Comparison of ENCODE assay signal across 17 cellular contexts in genomic region chrX:71221145-71221544, GRCh38. TPM values are rescaled to one million over a fixed set of nuclear protein-coding genes. Genes with fewer than 3 reads are reported as not detected.
A peak's percentile ranks its signal among the peaks of the same experiment; 100 is the strongest.
DNase-seq lines count a peak whose midpoint lies in the region; ATAC-seq and TF ChIP-seq lines count a peak whose summit lies in the region.
"Had no signal": no experiment of that assay in that cellular context is flagged by ENCODE, and none has a peak within 500 bp of the region (broad histone marks: within the 10 kb centered on the region; RNA-seq: fewer than 3 reads in every experiment).

No MANE protein-coding gene starts in this region.

- peaks cover 3 to 6% (median 4%) of the 10 kb centered on the region in 3 donors for H3K4me1 Mint-ChIP-seq in T-cell
- H3K4me1 Mint-ChIP-seq: B cell had no signal

- no peak overlapping the region for H3K27ac Mint-ChIP-seq in T-cell
- H3K27ac Mint-ChIP-seq: B cell; CD4-positive, CD25-positive, alpha-beta regulatory T cell; CD8-positive, alpha-beta T cell had no signal

- H3K4me3 ChIP-seq in HEK293 (ENCODE audit: low read depth, low read length): no peak overlapping the region
- H3K4me3 ChIP-seq in right atrium auricular region: no peak overlapping the region
- H3K4me3 ChIP-seq: BLaER1, HAP-1 had no signal

- H3K27me3 ChIP-seq in layer of hippocampus (ENCODE audit: control insufficient read depth, insufficient read depth, low read length) (no peaks in the 10 kb centered on the region), right atrium auricular region (no peaks in the 10 kb centered on the region)

- no peaks in the 10 kb centered on the region; a peak in 1 of 3 replicates for H3K36me3 ChIP-seq in HEK293 (ENCODE audit: control insufficient read depth in 2 of 2, insufficient read depth in 1 of 2, low read length in 2 of 2)
- no peaks in the 10 kb centered on the region for H3K36me3 ChIP-seq in right atrium auricular region
- H3K36me3 ChIP-seq: BLaER1, HAP-1 had no signal

- no peak overlapping the region for H3K4me3 Mint-ChIP-seq in T-cell
- H3K4me3 Mint-ChIP-seq: B cell; CD4-positive, CD25-positive, alpha-beta regulatory T cell; CD8-positive, alpha-beta T cell had no signal

- H3K36me3 Mint-ChIP-seq in T-cell: no peaks in the 10 kb centered on the region
- H3K36me3 Mint-ChIP-seq: CD4-positive, CD25-positive, alpha-beta regulatory T cell; CD8-positive, alpha-beta T cell had no signal

- H3K27ac ChIP-seq in HEK293 (ENCODE audit: extremely low read depth, low read depth, low read length): no peak overlapping the region
- peak overlapping the region; percentile 87 for H3K27ac ChIP-seq in caudate nucleus (ENCODE audit: low read depth, low read length)
- peak overlapping the region; percentile 40 for H3K27ac ChIP-seq in layer of hippocampus (ENCODE audit: low read depth, low read length)
- H3K27ac ChIP-seq in RWPE1: no peak overlapping the region
- no peak overlapping the region for H3K27ac ChIP-seq in right atrium auricular region
- H3K27ac ChIP-seq: BLaER1, C4-2B had no signal

- DNase-seq in caudate nucleus (lab: John Stamatoyannopoulos, UW): no peak
- no peak for DNase-seq in RWPE1 (ENCODE audit: low spot score)
- no peak for DNase-seq in right atrium auricular region (ENCODE audit: low spot score)
- DNase-seq in T-cell: no peak
- DNase-seq: Caco-2; CD4-positive, CD25-positive, alpha-beta regulatory T cell; CD8-positive, alpha-beta T cell; DMS153; DND-41; GOT3 had no signal

- no peaks in the 10 kb centered on the region for H3K9me3 Mint-ChIP-seq in T-cell
- H3K9me3 Mint-ChIP-seq: CD4-positive, CD25-positive, alpha-beta regulatory T cell; CD8-positive, alpha-beta T cell had no signal

- CTCF ChIA-PET in HEK293 (lab: Yijun Ruan, JAX) (no interaction called here), RWPE1 (lab: Yijun Ruan, JAX) (interaction anchor here (0.6 kb wide), 1 partner anchor 60 kb away, joined by 8 read pairs; no protein-coding TSS in a partner anchor), T-cell (lab: Charles Lee) (interaction anchor here in 1 of 2 donors (0.6 kb wide), 1 partner anchor 485 kb away, joined by 4 read pairs; no protein-coding TSS in a partner anchor)

- peaks cover 3 to 25% of the 10 kb centered on the region in 2 donors for H3K27me3 Mint-ChIP-seq in T-cell
- H3K27me3 Mint-ChIP-seq: B cell; CD4-positive, CD25-positive, alpha-beta regulatory T cell had no signal

- no peak for ATAC-seq in T-cell (replicated peaks in 1 of 4)
- ATAC-seq: CD8-positive, alpha-beta T cell had no signal

- TF ChIP-seq CTCF in HEK293 (tag by site-specific recombination; IDR thresholded peaks at IDR 0.05) (no peak), RWPE1 (conservative IDR thresholded peaks at IDR 0.05; ENCODE audit: low read depth) (no peak), right atrium auricular region (IDR thresholded peaks at IDR 0.05) (no peak)

- POLR2A ChIA-PET in HEK293 (lab: Yijun Ruan, JAX): no interaction called here
- POLR2A ChIA-PET in RWPE1 (lab: Yijun Ruan, JAX; ENCODE audit: low non-redundant PET): no interaction called here
- POLR2A ChIA-PET in T-cell (lab: Charles Lee): no interaction called here

- H3K9me3 ChIP-seq in HEK293 (ENCODE audit: control insufficient read depth, insufficient read depth, low read depth, low read length) (no peaks in the 10 kb centered on the region), right atrium auricular region (no peaks in the 10 kb centered on the region)
- H3K9me3 ChIP-seq: BLaER1, Caco-2, HAP-1 had no signal

- H3K4me1 ChIP-seq in HEK293 (ENCODE audit: control insufficient read depth, insufficient read depth, low read length) (no peaks in the 10 kb centered on the region), right atrium auricular region (no peaks in the 10 kb centered on the region)

TF ChIP-seq in HEK293, 187 proteins besides CTCF, POLR2A, EP300 and RAD21 (continues in another document):
- no peak for TF ChIP-seq ZNF449 (tag by site-specific recombination; IDR thresholded peaks at IDR 0.05)
- peak; percentile 17; the same call in 1 of the 2 replicates for TF ChIP-seq ZBTB1 (tag by site-specific recombination; IDR thresholded peaks at IDR 0.05)
- no peak for TF ChIP-seq BCL11A (tag by site-specific recombination; IDR thresholded peaks at IDR 0.05; ENCODE audit: low read depth)
- TF ChIP-seq, protein P1, sequence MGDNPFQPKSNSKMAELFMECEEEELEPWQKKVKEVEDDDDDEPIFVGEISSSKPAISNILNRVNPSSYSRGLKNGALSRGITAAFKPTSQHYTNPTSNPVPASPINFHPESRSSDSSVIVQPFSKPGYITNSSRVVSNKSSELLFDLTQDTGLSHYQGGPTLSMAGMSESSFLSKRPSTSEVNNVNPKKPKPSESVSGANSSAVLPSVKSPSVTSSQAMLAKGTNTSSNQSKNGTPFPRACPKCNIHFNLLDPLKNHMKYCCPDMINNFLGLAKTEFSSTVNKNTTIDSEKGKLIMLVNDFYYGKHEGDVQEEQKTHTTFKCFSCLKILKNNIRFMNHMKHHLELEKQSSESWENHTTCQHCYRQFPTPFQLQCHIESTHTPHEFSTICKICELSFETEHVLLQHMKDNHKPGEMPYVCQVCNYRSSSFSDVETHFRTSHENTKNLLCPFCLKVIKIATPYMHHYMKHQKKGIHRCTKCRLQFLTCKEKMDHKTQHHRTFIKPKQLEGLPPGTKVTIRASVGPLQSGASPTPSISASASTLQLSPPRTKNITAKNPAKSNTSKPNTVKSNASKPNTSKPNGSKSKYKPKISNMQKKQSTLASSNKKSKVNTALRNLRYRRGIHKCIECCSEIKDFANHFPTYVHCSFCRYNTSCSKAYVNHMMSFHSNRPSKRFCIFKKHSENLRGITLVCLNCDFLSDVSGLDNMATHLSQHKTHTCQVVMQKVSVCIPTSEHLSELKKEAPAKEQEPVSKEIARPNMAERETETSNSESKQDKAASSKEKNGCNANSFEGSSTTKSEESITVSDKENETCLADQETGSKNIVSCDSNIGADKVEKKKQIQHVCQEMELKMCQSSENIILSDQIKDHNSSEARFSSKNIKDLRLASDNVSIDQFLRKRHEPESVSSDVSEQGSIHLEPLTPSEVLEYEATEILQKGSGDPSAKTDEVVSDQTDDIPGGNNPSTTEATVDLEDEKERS (tag by site-specific recombination; IDR thresholded peaks at IDR 0.05): no peak
- peak; percentile 25; the same call in 1 of the 2 replicates for TF ChIP-seq ZXDB (tag by site-specific recombination; IDR thresholded peaks at IDR 0.05)
- no peak for TF ChIP-seq ZNF529 (tag by site-specific recombination; IDR thresholded peaks at IDR 0.05; ENCODE audit: insufficient replicate concordance)
- TF ChIP-seq ZNF654 (tag by site-specific recombination; IDR thresholded peaks at IDR 0.05; ENCODE audit: low read depth): peak; percentile 20; the same call in 1 of the 2 replicates
- no peak for TF ChIP-seq ZNF324 (tag by site-specific recombination; IDR thresholded peaks at IDR 0.05)
- no peak for TF ChIP-seq SCRT2 (tag by site-specific recombination; IDR thresholded peaks at IDR 0.05)
- TF ChIP-seq, protein P2, sequence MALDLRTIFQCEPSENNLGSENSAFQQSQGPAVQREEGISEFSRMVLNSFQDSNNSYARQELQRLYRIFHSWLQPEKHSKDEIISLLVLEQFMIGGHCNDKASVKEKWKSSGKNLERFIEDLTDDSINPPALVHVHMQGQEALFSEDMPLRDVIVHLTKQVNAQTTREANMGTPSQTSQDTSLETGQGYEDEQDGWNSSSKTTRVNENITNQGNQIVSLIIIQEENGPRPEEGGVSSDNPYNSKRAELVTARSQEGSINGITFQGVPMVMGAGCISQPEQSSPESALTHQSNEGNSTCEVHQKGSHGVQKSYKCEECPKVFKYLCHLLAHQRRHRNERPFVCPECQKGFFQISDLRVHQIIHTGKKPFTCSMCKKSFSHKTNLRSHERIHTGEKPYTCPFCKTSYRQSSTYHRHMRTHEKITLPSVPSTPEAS (tag by site-specific recombination; IDR thresholded peaks at IDR 0.05): no peak
- TF ChIP-seq PRDM4 (tag by site-specific recombination; IDR thresholded peaks at IDR 0.05): no peak
- TF ChIP-seq, protein P3, sequence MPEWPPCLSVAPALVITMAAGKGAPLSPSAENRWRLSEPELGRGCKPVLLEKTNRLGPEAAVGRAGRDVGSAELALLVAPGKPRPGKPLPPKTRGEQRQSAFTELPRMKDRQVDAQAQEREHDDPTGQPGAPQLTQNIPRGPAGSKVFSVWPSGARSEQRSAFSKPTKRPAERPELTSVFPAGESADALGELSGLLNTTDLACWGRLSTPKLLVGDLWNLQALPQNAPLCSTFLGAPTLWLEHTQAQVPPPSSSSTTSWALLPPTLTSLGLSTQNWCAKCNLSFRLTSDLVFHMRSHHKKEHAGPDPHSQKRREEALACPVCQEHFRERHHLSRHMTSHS (tag by site-specific recombination; IDR thresholded peaks at IDR 0.05): no peak

RNA-seq across cellular contexts. Expression of gene GJB1, which starts 1.9 kb away (rescaled TPM):
- not detected for total RNA-seq in right atrium auricular region
- total RNA-seq in T-cell: under 1 TPM in 2 of 5 donors, not detected in 3; 0.23 TPM
- total RNA-seq: A172; B cell; CD4-positive, CD25-positive, alpha-beta regulatory T cell; CD8-positive, alpha-beta T cell had no signal

RNA-seq across cellular contexts. Expression of gene ZMYM3, which starts 32.8 kb away (rescaled TPM):
- 10 to 100 TPM in 1 of 2 donors, 1 to 10 TPM in 1; 10.0 to 10.5 TPM for total RNA-seq in right atrium auricular region
- total RNA-seq in T-cell: 10 to 100 TPM; 23.6 to 32.4 (median 28.7) TPM

Comparison
In these comparisons a context has a peak if more than half of its experiments do, and no peak if none do; other contexts are left out.
1. H3K27ac ChIP-seq: peak in caudate nucleus (single experiment) and layer of hippocampus (single experiment); none in HEK293 (single experiment), RWPE1 (single experiment) and right atrium auricular region (0 of 2).